ENCODE assay signal across 11 cellular contexts in genomic region chr11:124610295-124610694, GRCh38. TPM values are rescaled to one million over a fixed set of nuclear protein-coding genes. Genes with fewer than 3 reads are reported as not detected.
"Had no signal": no experiment of that assay in that cellular context is flagged by ENCODE, and none has a peak within 500 bp of the region (broad histone marks: within the 10 kb centered on the region; RNA-seq: fewer than 3 reads in every experiment).

No MANE protein-coding gene starts in this region.

- H3K4me1 ChIP-seq: HAP-1 had no signal

- H3K4me3 ChIP-seq: GM23248, HAP-1, K562 had no signal

- H3K9me3 ChIP-seq: HAP-1 had no signal

- H3K27ac Mint-ChIP-seq: HFFc6 had no signal

- H3K27ac ChIP-seq: GM23248 had no signal

- H3K9me3 Mint-ChIP-seq: HFFc6 had no signal

- ATAC-seq: HCT116, K562 had no signal

- H3K4me3 Mint-ChIP-seq: HFFc6 had no signal

- FAIRE-seq: HTR-8/SVneo, K562 had no signal

- DNase-seq: GM23248, GOT3, H7, HFFc6, IMR-90 had no signal

- H3K36me3 ChIP-seq: HAP-1 had no signal

RNA-seq across cellular contexts. Expression of gene PANX3, which starts 0.9 kb away (rescaled TPM):
- total RNA-seq: GM23248, H4, H7, HFFc6, HT-29, IMR-90 had no signal

RNA-seq across cellular contexts. Expression of gene OR8A1, which starts 40.5 kb away (rescaled TPM):
- total RNA-seq: GM23248, H4, H7, HFFc6, HT-29, IMR-90 had no signal
